1 cellular context compared by ENCODE assay signal in genomic region chr20:46491354-46491753, GRCh38.
A peak's percentile ranks its signal among the peaks of the same experiment; 100 is the strongest.
TF ChIP-seq lines count a peak whose summit lies in the region.

No MANE protein-coding gene starts in this region.

TF ChIP-seq in HepG2, 621 proteins besides CTCF, POLR2A, EP300 and RAD21 (continued from another document and continues in another):
- no peak for TF ChIP-seq PRDM4 (CRISPR knock-in tag; IDR thresholded peaks at IDR 0.05; ENCODE audit: borderline replicate concordance)
- TF ChIP-seq ISX (CRISPR knock-in tag; conservative IDR thresholded peaks at IDR 0.05): no peak
- TF ChIP-seq ZNF44 (CRISPR knock-in tag; IDR thresholded peaks at IDR 0.05): no peak
- TF ChIP-seq ZBTB34 (CRISPR knock-in tag; IDR thresholded peaks at IDR 0.05): no peak
- TF ChIP-seq STAT5B (CRISPR knock-in tag; IDR thresholded peaks at IDR 0.05): no peak
- TF ChIP-seq AKNA (CRISPR knock-in tag; IDR thresholded peaks at IDR 0.05; ENCODE audit: borderline replicate concordance): no peak
- peak; percentile 47 for TF ChIP-seq GATAD2A (CRISPR knock-in tag; IDR thresholded peaks at IDR 0.05)
- TF ChIP-seq PAXIP1 (CRISPR knock-in tag; conservative IDR thresholded peaks at IDR 0.05): peak; percentile 83
- TF ChIP-seq ZBTB39 (CRISPR knock-in tag; IDR thresholded peaks at IDR 0.05): no peak
- TF ChIP-seq PITX1 (CRISPR knock-in tag; IDR thresholded peaks at IDR 0.05): 0 out of 2 replicates have a peak, but pooled peaks have one; percentile 29
- no peak for TF ChIP-seq HMG20B (CRISPR knock-in tag; conservative IDR thresholded peaks at IDR 0.05)
- no peak for TF ChIP-seq SNAPC2 (CRISPR knock-in tag; IDR thresholded peaks at IDR 0.05)
- TF ChIP-seq KDM4B (CRISPR knock-in tag; IDR thresholded peaks at IDR 0.05): no peak
- TF ChIP-seq DRAP1 (CRISPR knock-in tag; IDR thresholded peaks at IDR 0.05): 0 out of 2 replicates have a peak, but pooled peaks have one; percentile 13
- TF ChIP-seq ELF3 (CRISPR knock-in tag; IDR thresholded peaks at IDR 0.05): peak; percentile 70
- no peak for TF ChIP-seq ZBTB2 (CRISPR knock-in tag; IDR thresholded peaks at IDR 0.05; ENCODE audit: low read depth)
- TF ChIP-seq DR1 (CRISPR knock-in tag; IDR thresholded peaks at IDR 0.05): no peak
- TF ChIP-seq ZBTB8A (CRISPR knock-in tag; IDR thresholded peaks at IDR 0.05; ENCODE audit: borderline replicate concordance, low read depth): no peak
- TF ChIP-seq CEBPG (CRISPR knock-in tag; IDR thresholded peaks at IDR 0.05): no peak
- TF ChIP-seq PHF5A (CRISPR knock-in tag; IDR thresholded peaks at IDR 0.05; ENCODE audit: low read depth, unreplicated experiment): no peak
- TF ChIP-seq NCOA1 (CRISPR knock-in tag; IDR thresholded peaks at IDR 0.05): no peak
- no peak for TF ChIP-seq GMEB1 (CRISPR knock-in tag; IDR thresholded peaks at IDR 0.05; ENCODE audit: borderline replicate concordance)
- TF ChIP-seq ZNF609 (CRISPR knock-in tag; IDR thresholded peaks at IDR 0.05; ENCODE audit: borderline replicate concordance): no peak
- TF ChIP-seq GTF2F1 (IDR thresholded peaks at IDR 0.05; ENCODE audit: low read length): no peak
- TF ChIP-seq ZNF276 (CRISPR knock-in tag; IDR thresholded peaks at IDR 0.05; ENCODE audit: low read depth): no peak
- TF ChIP-seq ZNF441 (CRISPR knock-in tag; IDR thresholded peaks at IDR 0.05; ENCODE audit: borderline replicate concordance): no peak
